In genomic region chr10:131822013-131822693, GRCh38 we compare ENCODE assay signal across 19 cellular contexts.
DNase-seq lines count a peak whose midpoint lies in the region; TF ChIP-seq lines count a peak whose summit lies in the region.
"Had no signal": no experiment of that assay in that cellular context is flagged by ENCODE, and none has a peak within 500 bp of the region (broad histone marks: within the 10 kb centered on the region; RNA-seq: fewer than 3 reads in every experiment).

No MANE protein-coding gene starts in this region.

- H3K27ac Mint-ChIP-seq in CD14-positive monocyte (no peak overlapping the region), osteocyte (ENCODE audit: unreplicated experiment) (no peak overlapping the region)

- intact Hi-C loops in CD14-positive monocyte (cut with micrococcal nuclease) = no loop called here

- H3K4me3 Mint-ChIP-seq in CD14-positive monocyte (no peak overlapping the region), osteocyte (ENCODE audit: unreplicated experiment) (no peak overlapping the region)

- no peaks in the 10 kb centered on the region for H3K9me3 ChIP-seq in Peyer's patch

- H3K36me3 Mint-ChIP-seq in CD14-positive monocyte = no peaks in the 10 kb centered on the region
- no peaks in the 10 kb centered on the region for H3K36me3 Mint-ChIP-seq in osteocyte (ENCODE audit: unreplicated experiment)

- H3K36me3 ChIP-seq in Peyer's patch = no peaks in the 10 kb centered on the region

- H3K9me3 Mint-ChIP-seq in CD14-positive monocyte (peaks cover 0 to 2% (median 0%) of the 10 kb centered on the region in 7 donors), osteocyte (ENCODE audit: unreplicated experiment) (no peaks in the 10 kb centered on the region)

- H3K27me3 ChIP-seq in Peyer's patch = no peaks in the 10 kb centered on the region

- peaks cover 8 to 9% (median 8%) of the 10 kb centered on the region in 3 donors for H3K27me3 Mint-ChIP-seq in CD14-positive monocyte (ENCODE audit: low read depth in 3 of 3)
- H3K27me3 Mint-ChIP-seq in osteocyte (ENCODE audit: unreplicated experiment) = peaks cover 2% of the 10 kb centered on the region

- no peak for TF ChIP-seq POLR2A in Peyer's patch (IDR thresholded peaks at IDR 0.05)

- TF ChIP-seq CTCF in CD14-positive monocyte (IDR thresholded peaks at IDR 0.05) = no peak
- TF ChIP-seq CTCF in Peyer's patch (IDR thresholded peaks at IDR 0.05) = no peak
- TF ChIP-seq CTCF in osteocyte (IDR thresholded peaks at IDR 0.05) = no peak

- DNase-seq in CD14-positive monocyte (ENCODE audit: low spot score) = peak; percentile 26
- peak in 2 of 3 donors; percentile 23 to 36 for DNase-seq in Peyer's patch
- DNase-seq in islet precursor cell = peak; percentile 35
- peak; percentile 77 for DNase-seq in osteocyte (ENCODE audit: extremely low spot score, unreplicated experiment)
- DNase-seq in DMS 273 treated with DMSO at 0.1 percent for 48 hours (lab: John Stamatoyannopoulos, UW) = no peak
- DNase-seq in activated CD4-positive, alpha-beta T cell treated with anti-CD3 and anti-CD28 coated beads for 4 hours = no peak
- DNase-seq in 8988T = no peak
- DNase-seq in NCI-H510A (lab: John Stamatoyannopoulos, UW) = no peak
- DNase-seq: ACHN, AML-193, COR-L47, DMS153, HCEC 1CT, NCI-H1105 treated with DMSO at 0.1 percent for 48 hours, NCI-H1694 treated with DMSO at 0.1 percent for 48 hours, NCI-H345, NCI-H69, OCI-M1, RPMI8226 had no signal

- no peak overlapping the region for H3K4me3 ChIP-seq in Peyer's patch

- H3K27ac ChIP-seq in Peyer's patch = no peak overlapping the region

- H3K4me1 Mint-ChIP-seq in CD14-positive monocyte (no peaks in the 10 kb centered on the region), osteocyte (ENCODE audit: unreplicated experiment) (peaks cover 4% of the 10 kb centered on the region)

- H3K4me1 ChIP-seq in Peyer's patch = no peaks in the 10 kb centered on the region

Comparison
In these comparisons a context has a peak if more than half of its experiments do, and no peak if none do; other contexts are left out.
1. DNase-seq: peak in CD14-positive monocyte (single experiment), Peyer's patch (2 of 3), islet precursor cell (single experiment) and osteocyte (single experiment); none in DMS 273 treated with DMSO at 0.1 percent for 48 hours (single experiment), activated CD4-positive, alpha-beta T cell treated with anti-CD3 and anti-CD28 coated beads for 4 hours (0 of 2), 8988T (single experiment) and NCI-H510A (single experiment).